ENCODE assay signal across 26 cellular contexts in genomic region chrX:103727115-103727514, GRCh38. TPM values are rescaled to one million over a fixed set of nuclear protein-coding genes. Genes with fewer than 3 reads are reported as not detected.
"Had no signal": no experiment of that assay in that cellular context is flagged by ENCODE, and none has a peak within 500 bp of the region (broad histone marks: within the 10 kb centered on the region; RNA-seq: fewer than 3 reads in every experiment).

No MANE protein-coding gene starts in this region.

- H3K27ac Mint-ChIP-seq: activated B cell treated with CpG ODN at 0.5 μM for 24 hours; activated CD4-positive, alpha-beta T cell treated with anti-CD3 and anti-CD28 coated beads, Interleukin-2, amount 10 ng/mL, durations not matched to agents 24 days and 14 days; activated CD8-positive, alpha-beta memory T cell treated with anti-CD3 and anti-CD28 coated beads, Interleukin-2, amount 10 ng/mL, durations not matched to agents 7 days and 5 days; activated naive CD4-positive, alpha-beta T cell treated with anti-CD3 and anti-CD28 coated beads, Interleukin-2, amount 50 U/mL, for 24 hours; activated T-cell treated with anti-CD3 and anti-CD28 coated beads, Interleukin-2, amount 50 U/mL, for 24 hours; activated T-helper 1 cell treated with anti-CD3 and anti-CD28 coated beads, Interleukin-12 subunit alpha, Interleukin-12 subunit beta, Interleukin-2, Interleukin-4 antibody, amounts not matched to agents 30 ng/mL and 10 ng/mL and 1 ng/mL, durations not matched to agents 14 hours and 24 hours and 36 hours; T-helper 1 cell treated with Interleukin-12 subunit alpha and Interleukin-12 subunit beta and Interleukin-4 antibody, amounts not matched to agents 30 μg/mL and 1 μg/mL, for 36 hours had no signal

- H3K4me1 ChIP-seq: breast epithelium had no signal

- H3K4me1 Mint-ChIP-seq: activated CD4-positive, alpha-beta T cell treated with anti-CD3 and anti-CD28 coated beads, Interleukin-2, amount 10 ng/mL, durations not matched to agents 24 days and 14 days had no signal

- H3K36me3 Mint-ChIP-seq: activated CD8-positive, alpha-beta memory T cell treated with anti-CD3 and anti-CD28 coated beads, Interleukin-2, amount 10 ng/mL, durations not matched to agents 7 days and 5 days; activated naive CD4-positive, alpha-beta T cell treated with anti-CD3 and anti-CD28 coated beads, Interleukin-2, amount 50 U/mL, for 24 hours had no signal

- H3K9me3 ChIP-seq: breast epithelium, MG63 had no signal

- H3K9ac ChIP-seq: KMS-11 had no signal

- FAIRE-seq: RCC 7860 had no signal

- H3K4me2 ChIP-seq: KMS-11 had no signal

- H3K4me3 ChIP-seq: breast epithelium, MG63 had no signal

- H3K27ac ChIP-seq: breast epithelium, KMS-11 had no signal

- H3K9me3 Mint-ChIP-seq: activated B cell treated with CpG ODN at 0.5 μM for 24 hours; activated CD4-positive, alpha-beta T cell treated with anti-CD3 and anti-CD28 coated beads, Interleukin-2, amount 10 ng/mL, durations not matched to agents 24 days and 14 days; activated naive CD4-positive, alpha-beta T cell treated with anti-CD3 and anti-CD28 coated beads, Interleukin-2, amount 50 U/mL, for 24 hours; activated T-cell treated with anti-CD3 and anti-CD28 coated beads, Interleukin-2, amount 50 U/mL, for 24 hours; activated T-helper 1 cell treated with anti-CD3 and anti-CD28 coated beads, Interleukin-12 subunit alpha, Interleukin-12 subunit beta, Interleukin-2, Interleukin-4 antibody, amounts not matched to agents 30 ng/mL and 10 ng/mL and 1 ng/mL, durations not matched to agents 14 hours and 24 hours and 36 hours; T-helper 1 cell treated with Interleukin-12 subunit alpha and Interleukin-12 subunit beta and Interleukin-4 antibody, amounts not matched to agents 30 μg/mL and 1 μg/mL, for 36 hours had no signal

- H3K27me3 ChIP-seq: MG63 had no signal

- H3K4me3 Mint-ChIP-seq: activated B cell treated with CpG ODN at 0.5 μM for 24 hours; activated CD4-positive, alpha-beta T cell treated with anti-CD3 and anti-CD28 coated beads, Interleukin-2, amount 10 ng/mL, durations not matched to agents 24 days and 14 days; activated CD8-positive, alpha-beta memory T cell treated with anti-CD3 and anti-CD28 coated beads, Interleukin-2, amount 10 ng/mL, durations not matched to agents 7 days and 5 days; activated naive CD4-positive, alpha-beta T cell treated with anti-CD3 and anti-CD28 coated beads, Interleukin-2, amount 50 U/mL, for 24 hours; activated T-cell treated with anti-CD3 and anti-CD28 coated beads, Interleukin-2, amount 50 U/mL, for 24 hours; activated T-helper 1 cell treated with anti-CD3 and anti-CD28 coated beads, Interleukin-12 subunit alpha, Interleukin-12 subunit beta, Interleukin-2, Interleukin-4 antibody, amounts not matched to agents 30 ng/mL and 10 ng/mL and 1 ng/mL, durations not matched to agents 14 hours and 24 hours and 36 hours; T-helper 1 cell treated with Interleukin-12 subunit alpha and Interleukin-12 subunit beta and Interleukin-4 antibody, amounts not matched to agents 30 μg/mL and 1 μg/mL, for 36 hours had no signal

- H3K36me3 ChIP-seq: breast epithelium, MG63 had no signal

- DNase-seq: activated B cell treated with CpG ODN at 0.5 μM for 24 hours; activated CD4-positive, alpha-beta T cell treated with anti-CD3 and anti-CD28 coated beads for 1 hour; activated CD4-positive, alpha-beta T cell treated with anti-CD3 and anti-CD28 coated beads, Interleukin-2, amount 10 ng/mL, durations not matched to agents 24 days and 14 days; activated CD4-positive, alpha-beta T cell treated with anti-CD3 and anti-CD28 coated beads, Interleukin-2, amount 50 U/mL, for 48 hours; activated CD8-positive, alpha-beta memory T cell treated with anti-CD3 and anti-CD28 coated beads, Interleukin-2, amount 10 ng/mL, durations not matched to agents 7 days and 5 days; activated effector memory CD4-positive, alpha-beta T cell treated with Interleukin-2 at 50 U/mL for 16 hours; activated naive CD4-positive, alpha-beta T cell; activated T-cell treated with anti-CD3 and anti-CD28 coated beads, Interleukin-2, amount 50 U/mL, for 24 hours; aorta; MG63; MV-4-11; NCI-H1092 treated with DMSO at 0.1 percent for 48 hours; NCI-H1417 treated with DMSO at 0.1 percent for 48 hours; NCI-H187; NCI-H526; NK-92 treated with Interleukin-12 subunit alpha and Interleukin-12 subunit beta, amount 100 ng/mL, for 24 hours; PC-3; SHP77 treated with DMSO at 0.1 percent for 48 hours had no signal

- H3K27me3 Mint-ChIP-seq: activated naive CD4-positive, alpha-beta T cell treated with anti-CD3 and anti-CD28 coated beads, Interleukin-2, amount 50 U/mL, for 24 hours had no signal

- ATAC-seq: activated CD8-positive, alpha-beta memory T cell treated with anti-CD3 and anti-CD28 coated beads, Interleukin-2, amount 10 ng/mL, durations not matched to agents 7 days and 5 days; PC-3 had no signal

RNA-seq across cellular contexts. Expression of gene TMEM31, which starts 16.4 kb away (rescaled TPM):
- total RNA-seq: activated B cell treated with CpG ODN at 0.5 μM for 24 hours; activated CD4-positive, alpha-beta T cell treated with anti-CD3 and anti-CD28 coated beads, Interleukin-2, amount 10 ng/mL, durations not matched to agents 24 days and 14 days; activated CD8-positive, alpha-beta memory T cell treated with anti-CD3 and anti-CD28 coated beads, Interleukin-2, amount 10 ng/mL, durations not matched to agents 7 days and 5 days; activated T-helper 1 cell treated with anti-CD3 and anti-CD28 coated beads, Interleukin-12 subunit alpha, Interleukin-12 subunit beta, Interleukin-2, Interleukin-4 antibody, amounts not matched to agents 30 ng/mL and 10 ng/mL and 1 ng/mL, durations not matched to agents 14 hours and 24 hours and 36 hours; aorta; breast epithelium; NCI-H460; SK-MEL-5 had no signal
- polyA plus RNA-seq: aorta had no signal

RNA-seq across cellular contexts. Expression of gene PLP1, which starts 49.5 kb away (rescaled TPM):
- total RNA-seq: activated B cell treated with CpG ODN at 0.5 μM for 24 hours; activated CD4-positive, alpha-beta T cell treated with anti-CD3 and anti-CD28 coated beads, Interleukin-2, amount 10 ng/mL, durations not matched to agents 24 days and 14 days; activated CD8-positive, alpha-beta memory T cell treated with anti-CD3 and anti-CD28 coated beads, Interleukin-2, amount 10 ng/mL, durations not matched to agents 7 days and 5 days; activated T-helper 1 cell treated with anti-CD3 and anti-CD28 coated beads, Interleukin-12 subunit alpha, Interleukin-12 subunit beta, Interleukin-2, Interleukin-4 antibody, amounts not matched to agents 30 ng/mL and 10 ng/mL and 1 ng/mL, durations not matched to agents 14 hours and 24 hours and 36 hours; NCI-H460; PC-3 had no signal
